26 cellular contexts compared by ENCODE assay signal in genomic region chr7:94445696-94446194, GRCh38. TPM values are rescaled to one million over a fixed set of nuclear protein-coding genes. Genes with fewer than 3 reads are reported as not detected.
DNase-seq lines count a peak whose midpoint lies in the region; TF ChIP-seq lines count a peak whose summit lies in the region.
"Had no signal": no experiment of that assay in that cellular context is flagged by ENCODE, and none has a peak within 500 bp of the region (broad histone marks: within the 10 kb centered on the region; RNA-seq: fewer than 3 reads in every experiment).

No MANE protein-coding gene starts in this region.

- H2AFZ ChIP-seq in neural cell (ENCODE audit: low read depth, low read length), result no peak overlapping the region

- H3K27me3 ChIP-seq in endodermal cell (ENCODE audit: control insufficient read depth, insufficient read depth, low read length, poor library complexity, severe bottlenecking) (no peaks in the 10 kb centered on the region), neural cell (ENCODE audit: insufficient read depth, low read depth, low read length) (no peaks in the 10 kb centered on the region)
- H3K27me3 ChIP-seq: ascending aorta, ovary, right atrium auricular region, spleen, testis, uterus had no signal

- H3K36me3 ChIP-seq in endodermal cell (ENCODE audit: control insufficient read depth, insufficient read depth, low read length), result no peaks in the 10 kb centered on the region
- no peaks in the 10 kb centered on the region for H3K36me3 ChIP-seq in neural cell (ENCODE audit: insufficient read depth, low read length)
- H3K36me3 ChIP-seq: ascending aorta, HAP-1, ovary, right atrium auricular region, spleen had no signal

- H3K4me2 ChIP-seq in neural cell (ENCODE audit: low read length), result no peak overlapping the region

- H3K4me3 ChIP-seq in endodermal cell (ENCODE audit: low read length) (peak overlapping the region; percentile 51), neural cell (ENCODE audit: low read length) (no peak overlapping the region)
- H3K4me3 ChIP-seq: ascending aorta, HAP-1, ovary, right atrium auricular region, spleen, testis, uterus had no signal

- no peaks in the 10 kb centered on the region for H3K27me3 Mint-ChIP-seq in endodermal cell (ENCODE audit: insufficient read depth)

- DNase-seq in HuH-7 (ENCODE audit: low spot score) (peak; percentile 8), NCI-H1092 treated with DMSO at 0.1 percent for 48 hours (lab: John Stamatoyannopoulos, UW) (peak; percentile 71), endodermal cell (no peak), NCI-H226 (no peak)
- DNase-seq in stimulated activated CD4-positive, alpha-beta T cell treated with anti-CD3 and anti-CD28 coated beads, Interleukin-1b, Interleukin-23, amount 100 ng/mL, for 48 hours, result no peak
- no peak for DNase-seq in stimulated activated CD4-positive, alpha-beta T cell treated with anti-CD3 and anti-CD28 coated beads, Interleukin-4, amount 100 ng/mL, for 24 hours
- DNase-seq: activated CD8-positive, alpha-beta memory T cell treated with anti-CD3 and anti-CD28 coated beads, Interleukin-2, amount 50 U/mL, for 4 hours; C1 segment of cervical spinal cord; Calu3; EL; NCI-H2107; NCI-H510A; ovary; RPMI8226; spleen; stimulated activated CD4-positive, alpha-beta T cell treated with anti-CD3 and anti-CD28 coated beads, Interleukin-4, amount 100 ng/mL, for 1 hour; stimulated activated naive CD4-positive, alpha-beta T cell; testis; uterus had no signal

- H3K4me1 Mint-ChIP-seq in endodermal cell, result peaks cover 26% of the 10 kb centered on the region
- H3K4me1 Mint-ChIP-seq: activated T-helper 17 cell treated with anti-CD3 and anti-CD28 coated beads, Interleukin-2, amount 50 U/mL, for 72 hours had no signal

- peaks cover 11% of the 10 kb centered on the region for H3F3A ChIP-seq in neural cell (ENCODE audit: insufficient read depth, low read length, poor library complexity, severe bottlenecking)

- TF ChIP-seq CTCF in endodermal cell (conservative IDR thresholded peaks at IDR 0.05) (no peak), neural cell (IDR thresholded peaks at IDR 0.05; ENCODE audit: poor library complexity, severe bottlenecking) (no peak)

- no peaks in the 10 kb centered on the region for H3K36me3 Mint-ChIP-seq in endodermal cell (ENCODE audit: low read depth)
- H3K36me3 Mint-ChIP-seq: activated naive CD4-positive, alpha-beta T cell treated with anti-CD3 and anti-CD28 coated beads, Interleukin-2, amount 50 U/mL, for 72 hours had no signal

- no peak for TF ChIP-seq EP300 in neural cell (conservative IDR thresholded peaks at IDR 0.05; ENCODE audit: poor library complexity, severe bottlenecking)

- no peaks in the 10 kb centered on the region for H3K79me2 ChIP-seq in neural cell (replicated peaks; ENCODE audit: insufficient read depth, low read length)

- TF ChIP-seq RAD21 in neural cell (conservative IDR thresholded peaks at IDR 0.05), result no peak

- no peaks in the 10 kb centered on the region for H3K9me2 ChIP-seq in neural cell (ENCODE audit: insufficient read depth, low read length)

- 80 to 88% methylated on average over 1 to 2 of the region's 2 CpGs for WGBS in endodermal cell (ENCODE audit: insufficient coverage in 1 of 2, insufficient read length in 1 of 2), 2 experiments

- H3K9me3 ChIP-seq in endodermal cell (ENCODE audit: control insufficient read depth, low read length) (no peaks in the 10 kb centered on the region), neural cell (ENCODE audit: low read length) (no peaks in the 10 kb centered on the region)
- H3K9me3 ChIP-seq: ascending aorta, HAP-1, ovary, testis, uterus had no signal

- H3K4me3 Mint-ChIP-seq in endodermal cell, result peak overlapping the region; percentile 0
- H3K4me3 Mint-ChIP-seq: activated T-helper 17 cell treated with anti-CD3 and anti-CD28 coated beads, Interleukin-2, amount 50 U/mL, for 72 hours had no signal

- peaks cover 6% of the 10 kb centered on the region for H3K4me1 ChIP-seq in endodermal cell (ENCODE audit: control insufficient read depth, insufficient read depth, low read length)
- H3K4me1 ChIP-seq: ascending aorta, testis, uterus had no signal

- H3K27ac ChIP-seq in endodermal cell (ENCODE audit: low read depth, low read length) (no peak overlapping the region), neural cell (ENCODE audit: low read length) (peak overlapping the region; percentile 84)
- H3K27ac ChIP-seq: ascending aorta, ovary, right atrium auricular region, spleen, testis, uterus, VCaP had no signal

- H3K9ac ChIP-seq in endodermal cell (ENCODE audit: extremely low read depth, low read length, poor library complexity, severe bottlenecking), result no peak overlapping the region
- H3K9ac ChIP-seq in neural cell (ENCODE audit: low read length), result no peak overlapping the region

- no peak overlapping the region for H3K27ac Mint-ChIP-seq in endodermal cell
- H3K27ac Mint-ChIP-seq: activated naive CD4-positive, alpha-beta T cell treated with anti-CD3 and anti-CD28 coated beads, Interleukin-2, amount 50 U/mL, for 72 hours; activated T-helper 17 cell treated with anti-CD3 and anti-CD28 coated beads, Interleukin-2, amount 50 U/mL, for 72 hours had no signal

- no peaks in the 10 kb centered on the region for H4K20me1 ChIP-seq in neural cell (ENCODE audit: insufficient read depth)

- H3K9me3 Mint-ChIP-seq in endodermal cell, result peaks cover 3% of the 10 kb centered on the region
- H3K9me3 Mint-ChIP-seq: activated naive CD4-positive, alpha-beta T cell treated with anti-CD3 and anti-CD28 coated beads, Interleukin-2, amount 50 U/mL, for 72 hours; activated T-helper 17 cell treated with anti-CD3 and anti-CD28 coated beads, Interleukin-2, amount 50 U/mL, for 72 hours had no signal

TF ChIP-seq in neural cell, 6 proteins besides CTCF, POLR2A, EP300 and RAD21:
- TF ChIP-seq POLR2AphosphoS5 (IDR thresholded peaks at IDR 0.05) (no peak), SMC3 (conservative IDR thresholded peaks at IDR 0.05; ENCODE audit: poor library complexity) (no peak), MXI1 (conservative IDR thresholded peaks at IDR 0.05; ENCODE audit: poor library complexity, severe bottlenecking) (no peak), EZH2 (IDR thresholded peaks at IDR 0.05; ENCODE audit: borderline replicate concordance, insufficient read depth, low read length, poor library complexity, severe bottlenecking) (no peak), TAF1 (IDR thresholded peaks at IDR 0.05; ENCODE audit: low read depth) (no peak), REST (IDR thresholded peaks at IDR 0.05; ENCODE audit: borderline replicate concordance) (no peak)

RNA-seq across cellular contexts. Expression of gene COL1A2, which starts 51.0 kb away (rescaled TPM):
- total RNA-seq in endodermal cell, result 10 to 100 TPM; 42.2 to 99.7 TPM
- 251 TPM for polyA plus RNA-seq in endodermal cell (2013, experiment 1 of 2)
- 245 TPM for polyA plus RNA-seq in endodermal cell (2013, experiment 2 of 2)
- 2.3 and 2.5 TPM in 2 replicates for polyA plus RNA-seq in neural cell
- 3.4 and 4.1 TPM in 2 replicates for polyA minus RNA-seq in neural cell
- total RNA-seq: activated naive CD4-positive, alpha-beta T cell treated with anti-CD3 and anti-CD28 coated beads, Interleukin-2, amount 50 U/mL, for 72 hours; activated T-helper 17 cell treated with anti-CD3 and anti-CD28 coated beads, Interleukin-2, amount 50 U/mL, for 72 hours; Calu3 had no signal

Comparison
In these comparisons a context has a peak if more than half of its experiments do, and no peak if none do; other contexts are left out.
1. DNase-seq: peak in HuH-7 (single experiment) and NCI-H1092 treated with DMSO at 0.1 percent for 48 hours (single experiment); none in endodermal cell (single experiment), stimulated activated CD4-positive, alpha-beta T cell treated with anti-CD3 and anti-CD28 coated beads, Interleukin-1b, Interleukin-23, amount 100 ng/mL, for 48 hours (single experiment), NCI-H226 (single experiment) and stimulated activated CD4-positive, alpha-beta T cell treated with anti-CD3 and anti-CD28 coated beads, Interleukin-4, amount 100 ng/mL, for 24 hours (single experiment).